Comparison of ENCODE assay signal across 1 cellular context in the genomic region with DNA sequence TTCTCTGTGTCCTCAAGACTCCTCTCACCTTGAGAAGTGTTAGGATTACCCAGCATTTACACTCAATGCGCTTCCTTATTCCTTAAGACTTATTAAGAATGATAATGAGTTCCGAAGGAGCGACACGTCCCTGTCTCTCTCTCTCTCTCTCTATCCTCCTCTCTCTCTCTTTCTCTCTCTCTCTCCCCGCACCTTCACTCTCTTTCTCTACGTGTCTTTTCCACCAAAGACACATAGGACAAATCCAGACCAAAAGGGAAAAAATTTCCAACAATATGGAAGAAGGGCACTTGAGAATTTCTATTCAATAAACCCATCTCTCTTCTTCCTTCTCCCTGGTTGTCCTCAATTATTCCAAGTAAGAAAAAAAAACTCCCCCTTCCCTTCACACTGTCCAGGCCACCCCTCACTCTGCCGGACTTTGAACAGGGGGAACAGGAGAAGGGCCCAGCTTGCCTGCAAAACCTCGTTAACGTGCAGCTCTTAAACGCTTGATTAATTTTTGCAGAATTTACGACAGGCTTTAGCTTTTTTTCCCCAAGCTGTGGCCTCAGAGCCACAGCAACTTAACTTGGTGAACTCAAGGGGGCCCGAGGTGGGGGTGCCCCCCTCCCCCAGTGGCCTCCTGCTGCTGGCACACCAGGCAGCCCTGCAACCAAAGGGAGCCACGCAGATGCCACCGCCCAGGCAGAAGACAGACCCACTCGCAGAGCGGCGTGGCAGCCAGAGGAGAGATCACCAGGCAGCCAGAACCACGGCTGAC.
TF ChIP-seq lines count a peak whose summit lies in the region.

No MANE protein-coding gene starts in this region.

TF ChIP-seq in SK-N-SH treated with all-trans-retinoic acid at 6 μM for 48 hours, 23 proteins besides CTCF, POLR2A, EP300 and RAD21 (continued from another document):
- no peak for TF ChIP-seq CREB5 (CRISPR knock-in tag; IDR thresholded peaks at IDR 0.05; ENCODE audit: low read depth)
